ENCODE assay signal across 1 cellular context in the genomic region with DNA sequence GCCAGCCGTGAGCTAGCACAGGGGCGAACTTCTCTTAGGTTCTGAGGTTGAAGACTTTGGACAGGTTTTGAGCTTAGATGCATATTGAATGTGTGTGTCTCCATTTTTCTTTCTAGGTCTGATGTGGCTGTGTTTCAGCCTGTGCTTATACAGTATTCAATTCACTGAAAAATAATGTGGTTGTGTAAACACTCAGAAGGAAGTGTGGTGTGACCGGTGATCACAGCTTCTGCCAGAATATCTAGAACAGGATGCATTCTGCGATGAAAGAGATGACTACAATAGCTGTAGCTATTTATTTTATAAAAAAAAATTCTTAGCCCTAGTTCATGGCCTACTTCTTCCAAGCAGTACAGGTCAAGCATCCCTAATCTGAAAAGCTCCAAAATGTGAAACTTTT.
TF ChIP-seq lines count a peak whose summit lies in the region.

No MANE protein-coding gene starts in this region.

TF ChIP-seq in IMR-90, 13 proteins besides CTCF, POLR2A, EP300 and RAD21:
- TF ChIP-seq BHLHE40 (IDR thresholded peaks at IDR 0.05; ENCODE audit: low read depth, low read length) (no peak), CEBPB (IDR thresholded peaks at IDR 0.05; ENCODE audit: low read depth, low read length) (no peak), CHD1 (IDR thresholded peaks at IDR 0.05; ENCODE audit: low read depth, low read length) (no peak), MAFK (IDR thresholded peaks at IDR 0.05; ENCODE audit: low read depth, low read length) (no peak), MXI1 (IDR thresholded peaks at IDR 0.05; ENCODE audit: borderline replicate concordance, low read depth, low read length) (no peak), NFE2L2 (IDR thresholded peaks at IDR 0.05; ENCODE audit: low read depth, low read length) (no peak), MAZ (IDR thresholded peaks at IDR 0.05; ENCODE audit: borderline replicate concordance, low read depth, low read length) (no peak), FOS (IDR thresholded peaks at IDR 0.05; ENCODE audit: low read depth, low read length) (no peak)
- TF ChIP-seq, protein P1, sequence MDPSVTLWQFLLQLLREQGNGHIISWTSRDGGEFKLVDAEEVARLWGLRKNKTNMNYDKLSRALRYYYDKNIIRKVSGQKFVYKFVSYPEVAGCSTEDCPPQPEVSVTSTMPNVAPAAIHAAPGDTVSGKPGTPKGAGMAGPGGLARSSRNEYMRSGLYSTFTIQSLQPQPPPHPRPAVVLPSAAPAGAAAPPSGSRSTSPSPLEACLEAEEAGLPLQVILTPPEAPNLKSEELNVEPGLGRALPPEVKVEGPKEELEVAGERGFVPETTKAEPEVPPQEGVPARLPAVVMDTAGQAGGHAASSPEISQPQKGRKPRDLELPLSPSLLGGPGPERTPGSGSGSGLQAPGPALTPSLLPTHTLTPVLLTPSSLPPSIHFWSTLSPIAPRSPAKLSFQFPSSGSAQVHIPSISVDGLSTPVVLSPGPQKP (IDR thresholded peaks at IDR 0.05; ENCODE audit: borderline replicate concordance, low read depth, low read length), result no peak
- TF ChIP-seq, protein P2, sequence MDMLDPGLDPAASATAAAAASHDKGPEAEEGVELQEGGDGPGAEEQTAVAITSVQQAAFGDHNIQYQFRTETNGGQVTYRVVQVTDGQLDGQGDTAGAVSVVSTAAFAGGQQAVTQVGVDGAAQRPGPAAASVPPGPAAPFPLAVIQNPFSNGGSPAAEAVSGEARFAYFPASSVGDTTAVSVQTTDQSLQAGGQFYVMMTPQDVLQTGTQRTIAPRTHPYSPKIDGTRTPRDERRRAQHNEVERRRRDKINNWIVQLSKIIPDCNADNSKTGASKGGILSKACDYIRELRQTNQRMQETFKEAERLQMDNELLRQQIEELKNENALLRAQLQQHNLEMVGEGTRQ (IDR thresholded peaks at IDR 0.05; ENCODE audit: low read depth, low read length), result no peak
